1 cellular context compared by ENCODE assay signal in the genomic region with DNA sequence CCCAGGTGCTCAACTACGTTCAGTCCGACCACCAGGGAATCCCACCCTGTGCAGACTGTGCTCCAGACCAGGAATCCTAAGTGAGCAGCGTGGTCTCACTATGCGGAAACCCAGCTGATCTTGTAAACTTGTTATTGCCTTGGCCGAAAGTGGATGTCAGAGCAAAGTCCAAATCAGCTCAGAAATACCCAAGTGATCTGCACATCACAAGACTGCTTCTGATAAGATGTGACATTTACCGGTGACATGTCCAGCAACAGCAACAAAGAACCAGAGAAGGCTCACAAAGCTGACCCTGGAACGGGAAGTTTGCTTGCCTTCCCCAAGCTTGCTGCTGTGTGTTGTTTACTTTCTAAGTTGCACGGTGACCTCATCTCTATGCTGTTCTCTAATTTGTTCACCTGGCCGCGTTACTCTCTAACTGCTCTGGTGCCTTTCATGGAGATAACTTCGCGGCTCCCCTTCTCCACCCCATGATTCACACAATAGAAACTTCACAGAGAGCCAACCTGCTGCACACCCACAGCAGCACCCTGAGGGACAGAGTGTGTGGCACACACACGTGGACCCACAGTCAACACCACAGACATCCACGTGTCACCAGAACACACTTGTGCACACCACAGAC.
TF ChIP-seq lines count a peak whose summit lies in the region.

No MANE protein-coding gene starts in this region.

TF ChIP-seq in HEK293, 187 proteins besides CTCF, POLR2A, EP300 and RAD21 (continued from another document):
- TF ChIP-seq, protein P1, sequence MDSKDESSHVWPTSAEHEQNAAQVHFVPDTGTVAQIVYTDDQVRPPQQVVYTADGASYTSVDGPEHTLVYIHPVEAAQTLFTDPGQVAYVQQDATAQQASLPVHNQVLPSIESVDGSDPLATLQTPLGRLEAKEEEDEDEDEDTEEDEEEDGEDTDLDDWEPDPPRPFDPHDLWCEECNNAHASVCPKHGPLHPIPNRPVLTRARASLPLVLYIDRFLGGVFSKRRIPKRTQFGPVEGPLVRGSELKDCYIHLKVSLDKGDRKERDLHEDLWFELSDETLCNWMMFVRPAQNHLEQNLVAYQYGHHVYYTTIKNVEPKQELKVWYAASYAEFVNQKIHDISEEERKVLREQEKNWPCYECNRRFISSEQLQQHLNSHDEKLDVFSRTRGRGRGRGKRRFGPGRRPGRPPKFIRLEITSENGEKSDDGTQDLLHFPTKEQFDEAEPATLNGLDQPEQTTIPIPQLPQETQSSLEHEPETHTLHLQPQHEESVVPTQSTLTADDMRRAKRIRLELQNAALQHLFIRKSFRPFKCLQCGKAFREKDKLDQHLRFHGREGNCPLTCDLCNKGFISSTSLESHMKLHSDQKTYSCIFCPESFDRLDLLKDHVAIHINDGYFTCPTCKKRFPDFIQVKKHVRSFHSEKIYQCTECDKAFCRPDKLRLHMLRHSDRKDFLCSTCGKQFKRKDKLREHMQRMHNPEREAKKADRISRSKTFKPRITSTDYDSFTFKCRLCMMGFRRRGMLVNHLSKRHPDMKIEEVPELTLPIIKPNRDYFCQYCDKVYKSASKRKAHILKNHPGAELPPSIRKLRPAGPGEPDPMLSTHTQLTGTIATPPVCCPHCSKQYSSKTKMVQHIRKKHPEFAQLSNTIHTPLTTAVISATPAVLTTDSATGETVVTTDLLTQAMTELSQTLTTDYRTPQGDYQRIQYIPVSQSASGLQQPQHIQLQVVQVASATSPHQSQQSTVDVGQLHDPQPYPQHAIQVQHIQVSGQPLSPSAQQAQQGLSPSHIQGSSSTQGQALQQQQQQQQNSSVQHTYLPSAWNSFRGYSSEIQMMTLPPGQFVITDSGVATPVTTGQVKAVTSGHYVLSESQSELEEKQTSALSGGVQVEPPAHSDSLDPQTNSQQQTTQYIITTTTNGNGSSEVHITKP (tag by site-specific recombination; IDR thresholded peaks at IDR 0.05): no peak
- TF ChIP-seq ZNF501 (tag by site-specific recombination; IDR thresholded peaks at IDR 0.05): no peak
- TF ChIP-seq SCRT2 (tag by site-specific recombination; IDR thresholded peaks at IDR 0.05): peak; percentile 54; the same call in 1 of the 2 replicates
- 0 out of 2 replicates have a peak, but pooled peaks have one; percentile 71 for TF ChIP-seq TRIM28 (IDR thresholded peaks at IDR 0.05; ENCODE audit: borderline replicate concordance, low read length)
- TF ChIP-seq GLI2 (tag by site-specific recombination; IDR thresholded peaks at IDR 0.05; ENCODE audit: borderline replicate concordance, low read depth): no peak
- no peak for TF ChIP-seq ZNF416 (tag by site-specific recombination; IDR thresholded peaks at IDR 0.05)
- TF ChIP-seq ZNF677 (tag by site-specific recombination; IDR thresholded peaks at IDR 0.05): 0 out of 2 replicates have a peak, but pooled peaks have one; percentile 46
- TF ChIP-seq, protein P2, sequence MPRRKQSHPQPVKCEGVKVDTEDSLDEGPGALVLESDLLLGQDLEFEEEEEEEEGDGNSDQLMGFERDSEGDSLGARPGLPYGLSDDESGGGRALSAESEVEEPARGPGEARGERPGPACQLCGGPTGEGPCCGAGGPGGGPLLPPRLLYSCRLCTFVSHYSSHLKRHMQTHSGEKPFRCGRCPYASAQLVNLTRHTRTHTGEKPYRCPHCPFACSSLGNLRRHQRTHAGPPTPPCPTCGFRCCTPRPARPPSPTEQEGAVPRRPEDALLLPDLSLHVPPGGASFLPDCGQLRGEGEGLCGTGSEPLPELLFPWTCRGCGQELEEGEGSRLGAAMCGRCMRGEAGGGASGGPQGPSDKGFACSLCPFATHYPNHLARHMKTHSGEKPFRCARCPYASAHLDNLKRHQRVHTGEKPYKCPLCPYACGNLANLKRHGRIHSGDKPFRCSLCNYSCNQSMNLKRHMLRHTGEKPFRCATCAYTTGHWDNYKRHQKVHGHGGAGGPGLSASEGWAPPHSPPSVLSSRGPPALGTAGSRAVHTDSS (tag by site-specific recombination; IDR thresholded peaks at IDR 0.05): no peak
- TF ChIP-seq FEZF1 (tag by site-specific recombination; IDR thresholded peaks at IDR 0.05): peak; percentile 61
- TF ChIP-seq, protein P3, sequence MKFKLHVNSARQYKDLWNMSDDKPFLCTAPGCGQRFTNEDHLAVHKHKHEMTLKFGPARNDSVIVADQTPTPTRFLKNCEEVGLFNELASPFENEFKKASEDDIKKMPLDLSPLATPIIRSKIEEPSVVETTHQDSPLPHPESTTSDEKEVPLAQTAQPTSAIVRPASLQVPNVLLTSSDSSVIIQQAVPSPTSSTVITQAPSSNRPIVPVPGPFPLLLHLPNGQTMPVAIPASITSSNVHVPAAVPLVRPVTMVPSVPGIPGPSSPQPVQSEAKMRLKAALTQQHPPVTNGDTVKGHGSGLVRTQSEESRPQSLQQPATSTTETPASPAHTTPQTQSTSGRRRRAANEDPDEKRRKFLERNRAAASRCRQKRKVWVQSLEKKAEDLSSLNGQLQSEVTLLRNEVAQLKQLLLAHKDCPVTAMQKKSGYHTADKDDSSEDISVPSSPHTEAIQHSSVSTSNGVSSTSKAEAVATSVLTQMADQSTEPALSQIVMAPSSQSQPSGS (tag by site-specific recombination; IDR thresholded peaks at IDR 0.05; ENCODE audit: low read depth): peak; percentile 76; the same call in 1 of the 2 replicates
- TF ChIP-seq, protein P4, sequence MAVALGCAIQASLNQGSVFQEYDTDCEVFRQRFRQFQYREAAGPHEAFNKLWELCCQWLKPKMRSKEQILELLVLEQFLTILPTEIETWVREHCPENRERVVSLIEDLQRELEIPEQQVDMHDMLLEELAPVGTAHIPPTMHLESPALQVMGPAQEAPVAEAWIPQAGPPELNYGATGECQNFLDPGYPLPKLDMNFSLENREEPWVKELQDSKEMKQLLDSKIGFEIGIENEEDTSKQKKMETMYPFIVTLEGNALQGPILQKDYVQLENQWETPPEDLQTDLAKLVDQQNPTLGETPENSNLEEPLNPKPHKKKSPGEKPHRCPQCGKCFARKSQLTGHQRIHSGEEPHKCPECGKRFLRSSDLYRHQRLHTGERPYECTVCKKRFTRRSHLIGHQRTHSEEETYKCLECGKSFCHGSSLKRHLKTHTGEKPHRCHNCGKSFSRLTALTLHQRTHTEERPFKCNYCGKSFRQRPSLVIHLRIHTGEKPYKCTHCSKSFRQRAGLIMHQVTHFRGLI (tag by site-specific recombination; IDR thresholded peaks at IDR 0.05): no peak
- peak; percentile 82 for TF ChIP-seq PRDM1 (tag by site-specific recombination; IDR thresholded peaks at IDR 0.05)
- TF ChIP-seq ZNF701 (tag by site-specific recombination; IDR thresholded peaks at IDR 0.05): no peak
